In genomic region chr20:53942973-53943372, GRCh38 we compare ENCODE assay signal across 11 cellular contexts.
"Had no signal": no experiment of that assay in that cellular context is flagged by ENCODE, and none has a peak within 500 bp of the region (broad histone marks: within the 10 kb centered on the region; RNA-seq: fewer than 3 reads in every experiment).

No MANE protein-coding gene starts in this region.

- H3K4me3 Mint-ChIP-seq: natural killer cell treated with Interleukin-12 subunit alpha and Interleukin-12 subunit beta and Interleukin-15 and Interleukin-18, amount 100 ng/mL, for 72 hours; T-helper 2 cell treated with Interferon-gamma antibody and Interleukin-4, amounts not matched to agents 5 μg/mL and 100 μg/mL, for 36 hours had no signal

- H3K27ac ChIP-seq: left lung had no signal

- FAIRE-seq: astrocyte, frontal cortex, keratinocyte had no signal

- H3K27me3 Mint-ChIP-seq: activated T-helper 17 cell treated with anti-CD3 and anti-CD28 coated beads, Interleukin-2, amount 50 U/mL, for 72 hours had no signal

- H3K27me3 ChIP-seq: heart right ventricle, left lung, tibial nerve, vagina had no signal

- ATAC-seq: activated T-helper 17 cell treated with anti-CD3 and anti-CD28 coated beads, Interleukin-2, amount 50 U/mL, for 72 hours; heart right ventricle; left lung; natural killer cell treated with Interleukin-12 subunit alpha and Interleukin-12 subunit beta and Interleukin-15 and Interleukin-18, amount 100 ng/mL, for 72 hours had no signal

- DNase-seq: left lung, posterior cingulate gyrus had no signal

- H3K36me3 ChIP-seq: heart right ventricle, left lung, tibial nerve, vagina had no signal

- H3K9me3 ChIP-seq: heart right ventricle, left lung, tibial nerve, vagina had no signal

- H3K36me3 Mint-ChIP-seq: natural killer cell treated with Interleukin-12 subunit alpha and Interleukin-12 subunit beta and Interleukin-15 and Interleukin-18, amount 100 ng/mL, for 72 hours had no signal

- H3K4me3 ChIP-seq: left lung, tibial nerve, vagina had no signal

- H3K27ac Mint-ChIP-seq: activated T-helper 17 cell treated with anti-CD3 and anti-CD28 coated beads, Interleukin-2, amount 50 U/mL, for 72 hours; T-helper 2 cell treated with Interferon-gamma antibody and Interleukin-4, amounts not matched to agents 5 μg/mL and 100 μg/mL, for 36 hours had no signal

- H3K9me3 Mint-ChIP-seq: activated T-helper 17 cell treated with anti-CD3 and anti-CD28 coated beads, Interleukin-2, amount 50 U/mL, for 72 hours; natural killer cell treated with Interleukin-12 subunit alpha and Interleukin-12 subunit beta and Interleukin-15 and Interleukin-18, amount 100 ng/mL, for 72 hours; T-helper 2 cell treated with Interferon-gamma antibody and Interleukin-4, amounts not matched to agents 5 μg/mL and 100 μg/mL, for 36 hours had no signal
